Comparison of ENCODE assay signal across 10 cellular contexts in genomic region chr10:96491303-96491702, GRCh38. TPM values are rescaled to one million over a fixed set of nuclear protein-coding genes. Genes with fewer than 3 reads are reported as not detected.
DNase-seq lines count a peak whose midpoint lies in the region; ATAC-seq and TF ChIP-seq lines count a peak whose summit lies in the region.
"Had no signal": no experiment of that assay in that cellular context is flagged by ENCODE, and none has a peak within 500 bp of the region (broad histone marks: within the 10 kb centered on the region; RNA-seq: fewer than 3 reads in every experiment).

No MANE protein-coding gene starts in this region.

- H3K36me3 Mint-ChIP-seq in osteocyte (ENCODE audit: unreplicated experiment): no peaks in the 10 kb centered on the region
- no peaks in the 10 kb centered on the region for H3K36me3 Mint-ChIP-seq in activated T-cell treated with anti-CD3 and anti-CD28 coated beads, Interleukin-2, amount 50 U/mL, for 72 hours (ENCODE audit: insufficient read depth in 2 of 2)

- no peaks in the 10 kb centered on the region for H3K9me3 ChIP-seq in Loucy (ENCODE audit: insufficient read depth, low read depth, low read length)
- no peaks in the 10 kb centered on the region for H3K9me3 ChIP-seq in body of pancreas

- no peaks in the 10 kb centered on the region for H3K9me2 ChIP-seq in Loucy (replicated peaks; ENCODE audit: low read depth, low read length)

- H3K27ac Mint-ChIP-seq in osteocyte (ENCODE audit: unreplicated experiment): no peak overlapping the region
- no peak overlapping the region for H3K27ac Mint-ChIP-seq in activated T-cell treated with anti-CD3 and anti-CD28 coated beads, Interleukin-2, amount 50 U/mL, for 72 hours

- H3K4me3 Mint-ChIP-seq in osteocyte (ENCODE audit: unreplicated experiment): no peak overlapping the region
- H3K4me3 Mint-ChIP-seq in activated T-cell treated with anti-CD3 and anti-CD28 coated beads, Interleukin-2, amount 50 U/mL, for 72 hours: no peak overlapping the region

- H3K9me3 Mint-ChIP-seq in osteocyte (ENCODE audit: unreplicated experiment): no peaks in the 10 kb centered on the region
- no peaks in the 10 kb centered on the region for H3K9me3 Mint-ChIP-seq in activated T-cell treated with anti-CD3 and anti-CD28 coated beads, Interleukin-2, amount 50 U/mL, for 72 hours

- no peaks in the 10 kb centered on the region for H3K36me3 ChIP-seq in Loucy (ENCODE audit: insufficient read depth, low read length)
- no peaks in the 10 kb centered on the region for H3K36me3 ChIP-seq in body of pancreas (replicated peaks in 1 of 2; ENCODE audit: insufficient read depth in 1 of 2, low read depth in 2 of 2)

- no peak overlapping the region for H3K9ac ChIP-seq in Loucy (ENCODE audit: low read depth, low read length, poor library complexity, severe bottlenecking)

- peak; percentile 34; the same call in 1 of the 2 replicates for TF ChIP-seq CTCF in Loucy (conservative IDR thresholded peaks at IDR 0.05; ENCODE audit: low read length)
- TF ChIP-seq CTCF in body of pancreas (IDR thresholded peaks at IDR 0.05): peak in 4 of 7 experiments; percentile 20 to 40 (median 34)
- peak; percentile 26 for TF ChIP-seq CTCF in osteocyte (IDR thresholded peaks at IDR 0.05)
- no peak for TF ChIP-seq CTCF in coronary artery (IDR thresholded peaks at IDR 0.05)

- H3K27me3 Mint-ChIP-seq in osteocyte (ENCODE audit: unreplicated experiment): peaks cover 11% of the 10 kb centered on the region
- peaks cover 10% of the 10 kb centered on the region for H3K27me3 Mint-ChIP-seq in activated T-cell treated with anti-CD3 and anti-CD28 coated beads, Interleukin-2, amount 50 U/mL, for 72 hours (ENCODE audit: low read depth)

- no peaks in the 10 kb centered on the region for H3K4me1 Mint-ChIP-seq in osteocyte (ENCODE audit: unreplicated experiment)
- H3K4me1 Mint-ChIP-seq in activated T-cell treated with anti-CD3 and anti-CD28 coated beads, Interleukin-2, amount 50 U/mL, for 72 hours (ENCODE audit: low read depth): no peaks in the 10 kb centered on the region

- ATAC-seq in body of pancreas: no peak
- no peak for ATAC-seq in activated T-cell treated with anti-CD3 and anti-CD28 coated beads, Interleukin-2, amount 50 U/mL, for 72 hours (replicated peaks in 1 of 2)
- ATAC-seq: sciatic nerve had no signal

- H4K20me1 ChIP-seq in Loucy (ENCODE audit: insufficient read depth, low read length, poor library complexity, severe bottlenecking): no peaks in the 10 kb centered on the region

- no peak overlapping the region for H3K4me2 ChIP-seq in Loucy (ENCODE audit: low read depth, low read length, poor library complexity, severe bottlenecking)

- WGBS in body of pancreas, 2 donors: 63 to 67% methylated on average over 3 of the region's 3 CpGs

- TF ChIP-seq POLR2A in body of pancreas (IDR thresholded peaks at IDR 0.05): no peak

- no peak overlapping the region for H3K4me3 ChIP-seq in Loucy (ENCODE audit: low read length, poor library complexity, severe bottlenecking)
- no peak overlapping the region for H3K4me3 ChIP-seq in body of pancreas
- no peak overlapping the region for H3K4me3 ChIP-seq in coronary artery

- H2AFZ ChIP-seq in Loucy (ENCODE audit: low read length): no peak overlapping the region

- H3K4me1 ChIP-seq in Loucy (ENCODE audit: insufficient read depth, low read length, poor library complexity, severe bottlenecking) (no peaks in the 10 kb centered on the region), body of pancreas (no peaks in the 10 kb centered on the region)

- no peaks in the 10 kb centered on the region for H3K79me2 ChIP-seq in Loucy (ENCODE audit: insufficient read depth, low read length)

- H3K27me3 ChIP-seq in Loucy (ENCODE audit: insufficient read depth, low read length, poor library complexity, severe bottlenecking) (no peaks in the 10 kb centered on the region), body of pancreas (no peaks in the 10 kb centered on the region)

- H3K27ac ChIP-seq in body of pancreas (no peak overlapping the region), substantia nigra (ENCODE audit: low read depth, low read length, poor library complexity, severe bottlenecking) (no peak overlapping the region), coronary artery (no peak overlapping the region)

- peak; percentile 5 for DNase-seq in DMS 273 (lab: John Stamatoyannopoulos, UW; ENCODE audit: unreplicated experiment)
- no peak for DNase-seq in DMS 273 treated with DMSO at 0.1 percent for 48 hours (lab: John Stamatoyannopoulos, UW)
- DNase-seq in body of pancreas: peak in 1 of 4 donors; percentile 13
- no peak for DNase-seq in osteocyte (ENCODE audit: extremely low spot score, unreplicated experiment)
- no peak for DNase-seq in substantia nigra (lab: John Stamatoyannopoulos, UW)
- DNase-seq in coronary artery (ENCODE audit: low spot score): no peak
- no peak for DNase-seq in activated T-cell treated with anti-CD3 and anti-CD28 coated beads, Interleukin-2, amount 50 U/mL, for 72 hours
- DNase-seq: NCI-H774 had no signal

- intact Hi-C loops in body of pancreas (cut with DNase I): no loop called here

- no peaks in the 10 kb centered on the region for H3F3A ChIP-seq in Loucy (ENCODE audit: low read depth)

RNA-seq across cellular contexts. Expression of gene TLL2, which starts 22.4 kb away (rescaled TPM):
- total RNA-seq in body of pancreas (not detected), osteocyte (0.18 TPM in 1 of 2 replicates, not detected in the other)
- total RNA-seq in activated T-cell treated with anti-CD3 and anti-CD28 coated beads, Interleukin-2, amount 50 U/mL, for 72 hours: under 1 TPM in 1 of 2 donors, not detected in 1; 0.09 TPM
